In the genomic region with DNA sequence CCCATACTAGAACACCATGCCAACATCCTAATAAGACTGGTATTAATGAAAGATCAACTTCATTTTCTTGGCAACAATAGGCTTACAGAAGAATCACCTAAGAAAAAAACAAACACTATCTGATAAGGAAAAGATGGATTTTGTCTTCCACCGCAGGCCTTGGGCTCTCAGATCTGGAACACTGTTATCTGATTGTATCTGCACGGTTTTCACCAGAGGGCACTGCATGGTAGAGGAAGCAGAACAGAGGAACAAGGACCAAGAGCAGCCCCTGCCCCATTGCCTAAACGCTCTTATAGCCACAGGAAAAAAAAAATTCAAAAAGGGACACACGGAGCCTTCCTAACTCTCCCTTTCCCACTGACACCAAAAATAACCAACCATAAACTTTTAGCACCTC, we compare ENCODE assay signal across 1 cellular context.
TF ChIP-seq lines count a peak whose summit lies in the region.

No MANE protein-coding gene starts in this region.

TF ChIP-seq in GM23338, 12 proteins besides CTCF, POLR2A, EP300 and RAD21 (continued from another document):
- TF ChIP-seq, protein P1, sequence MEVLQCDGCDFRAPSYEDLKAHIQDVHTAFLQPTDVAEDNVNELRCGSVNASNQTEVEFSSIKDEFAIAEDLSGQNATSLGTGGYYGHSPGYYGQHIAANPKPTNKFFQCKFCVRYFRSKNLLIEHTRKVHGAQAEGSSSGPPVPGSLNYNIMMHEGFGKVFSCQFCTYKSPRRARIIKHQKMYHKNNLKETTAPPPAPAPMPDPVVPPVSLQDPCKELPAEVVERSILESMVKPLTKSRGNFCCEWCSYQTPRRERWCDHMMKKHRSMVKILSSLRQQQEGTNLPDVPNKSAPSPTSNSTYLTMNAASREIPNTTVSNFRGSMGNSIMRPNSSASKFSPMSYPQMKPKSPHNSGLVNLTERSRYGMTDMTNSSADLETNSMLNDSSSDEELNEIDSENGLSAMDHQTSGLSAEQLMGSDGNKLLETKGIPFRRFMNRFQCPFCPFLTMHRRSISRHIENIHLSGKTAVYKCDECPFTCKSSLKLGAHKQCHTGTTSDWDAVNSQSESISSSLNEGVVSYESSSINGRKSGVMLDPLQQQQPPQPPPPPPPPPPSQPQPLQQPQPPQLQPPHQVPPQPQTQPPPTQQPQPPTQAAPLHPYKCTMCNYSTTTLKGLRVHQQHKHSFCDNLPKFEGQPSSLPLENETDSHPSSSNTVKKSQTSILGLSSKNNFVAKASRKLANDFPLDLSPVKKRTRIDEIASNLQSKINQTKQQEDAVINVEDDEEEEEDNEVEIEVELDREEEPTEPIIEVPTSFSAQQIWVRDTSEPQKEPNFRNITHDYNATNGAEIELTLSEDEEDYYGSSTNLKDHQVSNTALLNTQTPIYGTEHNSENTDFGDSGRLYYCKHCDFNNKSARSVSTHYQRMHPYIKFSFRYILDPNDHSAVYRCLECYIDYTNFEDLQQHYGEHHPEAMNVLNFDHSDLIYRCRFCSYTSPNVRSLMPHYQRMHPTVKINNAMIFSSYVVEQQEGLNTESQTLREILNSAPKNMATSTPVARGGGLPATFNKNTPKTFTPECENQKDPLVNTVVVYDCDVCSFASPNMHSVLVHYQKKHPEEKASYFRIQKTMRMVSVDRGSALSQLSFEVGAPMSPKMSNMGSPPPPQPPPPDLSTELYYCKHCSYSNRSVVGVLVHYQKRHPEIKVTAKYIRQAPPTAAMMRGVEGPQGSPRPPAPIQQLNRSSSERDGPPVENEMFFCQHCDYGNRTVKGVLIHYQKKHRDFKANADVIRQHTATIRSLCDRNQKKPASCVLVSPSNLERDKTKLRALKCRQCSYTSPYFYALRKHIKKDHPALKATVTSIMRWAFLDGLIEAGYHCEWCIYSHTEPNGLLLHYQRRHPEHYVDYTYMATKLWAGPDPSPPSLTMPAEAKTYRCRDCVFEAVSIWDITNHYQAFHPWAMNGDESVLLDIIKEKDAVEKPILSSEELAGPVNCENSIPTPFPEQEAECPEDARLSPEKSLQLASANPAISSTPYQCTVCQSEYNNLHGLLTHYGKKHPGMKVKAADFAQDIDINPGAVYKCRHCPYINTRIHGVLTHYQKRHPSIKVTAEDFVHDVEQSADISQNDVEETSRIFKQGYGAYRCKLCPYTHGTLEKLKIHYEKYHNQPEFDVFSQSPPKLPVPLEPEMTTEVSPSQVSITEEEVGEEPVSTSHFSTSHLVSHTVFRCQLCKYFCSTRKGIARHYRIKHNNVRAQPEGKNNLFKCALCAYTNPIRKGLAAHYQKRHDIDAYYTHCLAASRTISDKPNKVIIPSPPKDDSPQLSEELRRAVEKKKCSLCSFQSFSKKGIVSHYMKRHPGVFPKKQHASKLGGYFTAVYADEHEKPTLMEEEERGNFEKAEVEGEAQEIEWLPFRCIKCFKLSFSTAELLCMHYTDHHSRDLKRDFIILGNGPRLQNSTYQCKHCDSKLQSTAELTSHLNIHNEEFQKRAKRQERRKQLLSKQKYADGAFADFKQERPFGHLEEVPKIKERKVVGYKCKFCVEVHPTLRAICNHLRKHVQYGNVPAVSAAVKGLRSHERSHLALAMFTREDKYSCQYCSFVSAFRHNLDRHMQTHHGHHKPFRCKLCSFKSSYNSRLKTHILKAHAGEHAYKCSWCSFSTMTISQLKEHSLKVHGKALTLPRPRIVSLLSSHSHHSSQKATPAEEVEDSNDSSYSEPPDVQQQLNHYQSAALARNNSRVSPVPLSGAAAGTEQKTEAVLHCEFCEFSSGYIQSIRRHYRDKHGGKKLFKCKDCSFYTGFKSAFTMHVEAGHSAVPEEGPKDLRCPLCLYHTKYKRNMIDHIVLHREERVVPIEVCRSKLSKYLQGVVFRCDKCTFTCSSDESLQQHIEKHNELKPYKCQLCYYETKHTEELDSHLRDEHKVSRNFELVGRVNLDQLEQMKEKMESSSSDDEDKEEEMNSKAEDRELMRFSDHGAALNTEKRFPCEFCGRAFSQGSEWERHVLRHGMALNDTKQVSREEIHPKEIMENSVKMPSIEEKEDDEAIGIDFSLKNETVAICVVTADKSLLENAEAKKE (CRISPR knock-in tag; IDR thresholded peaks at IDR 0.05), result no peak
- TF ChIP-seq NANOG (IDR thresholded peaks at IDR 0.05; ENCODE audit: borderline replicate concordance) (no peak), EZH2 (IDR thresholded peaks at IDR 0.05; ENCODE audit: low read depth, unreplicated experiment) (no peak), ZNF114 (CRISPR knock-in tag; IDR thresholded peaks at IDR 0.05) (no peak), POLR2AphosphoS5 (IDR thresholded peaks at IDR 0.05; ENCODE audit: low read depth) (no peak)
- TF ChIP-seq, protein P2, sequence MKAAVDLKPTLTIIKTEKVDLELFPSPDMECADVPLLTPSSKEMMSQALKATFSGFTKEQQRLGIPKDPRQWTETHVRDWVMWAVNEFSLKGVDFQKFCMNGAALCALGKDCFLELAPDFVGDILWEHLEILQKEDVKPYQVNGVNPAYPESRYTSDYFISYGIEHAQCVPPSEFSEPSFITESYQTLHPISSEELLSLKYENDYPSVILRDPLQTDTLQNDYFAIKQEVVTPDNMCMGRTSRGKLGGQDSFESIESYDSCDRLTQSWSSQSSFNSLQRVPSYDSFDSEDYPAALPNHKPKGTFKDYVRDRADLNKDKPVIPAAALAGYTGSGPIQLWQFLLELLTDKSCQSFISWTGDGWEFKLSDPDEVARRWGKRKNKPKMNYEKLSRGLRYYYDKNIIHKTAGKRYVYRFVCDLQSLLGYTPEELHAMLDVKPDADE (IDR thresholded peaks at IDR 0.05), result no peak
- TF ChIP-seq, protein P3, sequence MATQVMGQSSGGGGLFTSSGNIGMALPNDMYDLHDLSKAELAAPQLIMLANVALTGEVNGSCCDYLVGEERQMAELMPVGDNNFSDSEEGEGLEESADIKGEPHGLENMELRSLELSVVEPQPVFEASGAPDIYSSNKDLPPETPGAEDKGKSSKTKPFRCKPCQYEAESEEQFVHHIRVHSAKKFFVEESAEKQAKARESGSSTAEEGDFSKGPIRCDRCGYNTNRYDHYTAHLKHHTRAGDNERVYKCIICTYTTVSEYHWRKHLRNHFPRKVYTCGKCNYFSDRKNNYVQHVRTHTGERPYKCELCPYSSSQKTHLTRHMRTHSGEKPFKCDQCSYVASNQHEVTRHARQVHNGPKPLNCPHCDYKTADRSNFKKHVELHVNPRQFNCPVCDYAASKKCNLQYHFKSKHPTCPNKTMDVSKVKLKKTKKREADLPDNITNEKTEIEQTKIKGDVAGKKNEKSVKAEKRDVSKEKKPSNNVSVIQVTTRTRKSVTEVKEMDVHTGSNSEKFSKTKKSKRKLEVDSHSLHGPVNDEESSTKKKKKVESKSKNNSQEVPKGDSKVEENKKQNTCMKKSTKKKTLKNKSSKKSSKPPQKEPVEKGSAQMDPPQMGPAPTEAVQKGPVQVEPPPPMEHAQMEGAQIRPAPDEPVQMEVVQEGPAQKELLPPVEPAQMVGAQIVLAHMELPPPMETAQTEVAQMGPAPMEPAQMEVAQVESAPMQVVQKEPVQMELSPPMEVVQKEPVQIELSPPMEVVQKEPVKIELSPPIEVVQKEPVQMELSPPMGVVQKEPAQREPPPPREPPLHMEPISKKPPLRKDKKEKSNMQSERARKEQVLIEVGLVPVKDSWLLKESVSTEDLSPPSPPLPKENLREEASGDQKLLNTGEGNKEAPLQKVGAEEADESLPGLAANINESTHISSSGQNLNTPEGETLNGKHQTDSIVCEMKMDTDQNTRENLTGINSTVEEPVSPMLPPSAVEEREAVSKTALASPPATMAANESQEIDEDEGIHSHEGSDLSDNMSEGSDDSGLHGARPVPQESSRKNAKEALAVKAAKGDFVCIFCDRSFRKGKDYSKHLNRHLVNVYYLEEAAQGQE (IDR thresholded peaks at IDR 0.05; ENCODE audit: unreplicated experiment), result no peak
